Comparison of ENCODE assay signal across 26 cellular contexts in the genomic region with DNA sequence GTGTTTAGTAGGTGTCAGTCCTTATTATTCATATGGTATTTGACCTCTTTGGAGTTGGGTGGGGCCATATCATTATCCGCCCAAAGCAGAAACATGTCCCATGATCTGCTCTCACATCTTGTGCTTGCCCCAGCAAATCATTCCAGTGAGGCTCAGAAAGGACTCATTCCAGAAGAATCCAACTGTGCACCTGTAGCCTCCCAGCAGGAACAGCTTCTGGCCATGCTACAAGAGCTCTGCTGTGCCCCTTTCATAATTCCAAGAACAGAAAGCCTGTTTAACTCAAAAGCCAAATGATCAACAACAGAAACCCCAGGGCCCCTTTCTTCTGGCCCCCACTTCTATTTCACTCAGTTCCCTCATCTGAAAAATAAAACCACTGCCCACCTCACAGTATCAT.
DNase-seq lines count a peak whose midpoint lies in the region; ATAC-seq, FAIRE-seq and TF ChIP-seq lines count a peak whose summit lies in the region.
"Had no signal": no experiment of that assay in that cellular context is flagged by ENCODE, and none has a peak within 500 bp of the region (broad histone marks: within the 10 kb centered on the region; RNA-seq: fewer than 3 reads in every experiment).

No MANE protein-coding gene starts in this region.

- no peak for TF ChIP-seq POLR2A in erythroblast (IDR thresholded peaks at IDR 0.05; ENCODE audit: low read length)

- H3K9me3 ChIP-seq in pancreas, result no peaks in the 10 kb centered on the region
- H3K9me3 ChIP-seq: A549; BE2C; BLaER1 treated with 17β-estradiol and CSF1 and Interleukin-3, amounts not matched to agents 10 nM and 100 nM; HAP-1 had no signal

- no peak overlapping the region for H3K27ac ChIP-seq in pancreas
- H3K27ac ChIP-seq: A549; BLaER1 treated with 17β-estradiol and CSF1 and Interleukin-3, amounts not matched to agents 10 nM and 100 nM had no signal

- intact Hi-C loops in pancreas (cut with DNase I), result no loop called here

- no peak for TF ChIP-seq CTCF in pancreas (IDR thresholded peaks at IDR 0.05)

- DNase-seq in NCI-H69 (lab: John Stamatoyannopoulos, UW) (peak; percentile 14), cerebellum (ENCODE audit: low spot score) (peak; percentile 36), erythroblast (lab: John Stamatoyannopoulos, UW) (peak; percentile 41 to 42), pancreas (no peak), kidney glomerular epithelial cell (lab: John Stamatoyannopoulos, UW) (no peak), NOMO-1 (lab: John Stamatoyannopoulos, UW; ENCODE audit: unreplicated experiment in 2 of 2) (no peak)
- DNase-seq: 8988T; ACHN; AML-193; BE2C; CD4-positive, alpha-beta T cell; CD8-positive, alpha-beta memory T cell; DMS 273 treated with DMSO at 0.1 percent for 48 hours; DMS79; EL; GF-D8; HFFc6 had no signal

- no peaks in the 10 kb centered on the region for H3K27me3 ChIP-seq in pancreas
- H3K27me3 ChIP-seq: BE2C; BLaER1 treated with 17β-estradiol and CSF1 and Interleukin-3, amounts not matched to agents 10 nM and 100 nM had no signal

- no peak for FAIRE-seq in pancreas (lab: Jason Lieb, UNC)
- FAIRE-seq: A549, D721Med, GM12891, GM18507, H54 had no signal

- 89 to 100% methylated on average over 1 of the region's 1 CpG for WGBS in pancreas, 2 donors

- H3K36me3 ChIP-seq in pancreas, result no peaks in the 10 kb centered on the region
- H3K36me3 ChIP-seq: BE2C; BLaER1 treated with 17β-estradiol and CSF1 and Interleukin-3, amounts not matched to agents 10 nM and 100 nM; HAP-1 had no signal

- ATAC-seq in pancreas, result no peak
- ATAC-seq in HG02610 (IDR thresholded peaks at IDR 0.05; ENCODE audit: unreplicated experiment), result no peak
- ATAC-seq: A549, GM23338 had no signal

- H3K4me1 ChIP-seq in pancreas, result peaks cover 0 to 3% (median 0%) of the 10 kb centered on the region in 3 donors
- H3K4me1 ChIP-seq: A549; BE2C; BLaER1 treated with 17β-estradiol and CSF1 and Interleukin-3, amounts not matched to agents 10 nM and 100 nM had no signal

- H3K4me3 ChIP-seq in pancreas, result no peak overlapping the region
- H3K4me3 ChIP-seq: A549; BLaER1 treated with 17β-estradiol and CSF1 and Interleukin-3, amounts not matched to agents 10 nM and 100 nM; GM23338; HAP-1 had no signal

Comparison
In these comparisons a context has a peak if more than half of its experiments do, and no peak if none do; other contexts are left out.
1. DNase-seq: peak in NCI-H69 (single experiment), cerebellum (single experiment) and erythroblast (2 of 2); none in pancreas (0 of 6), kidney glomerular epithelial cell (single experiment) and NOMO-1 (0 of 2).